ENCODE assay signal across 8 cellular contexts in genomic region chr9:133782157-133783130, GRCh38. TPM values are rescaled to one million over a fixed set of nuclear protein-coding genes. Genes with fewer than 3 reads are reported as not detected.
DNase-seq lines count a peak whose midpoint lies in the region; ATAC-seq, FAIRE-seq and TF ChIP-seq lines count a peak whose summit lies in the region.

No MANE protein-coding gene starts in this region.

- no peaks in the 10 kb centered on the region for H3K4me1 ChIP-seq in parathyroid adenoma

- peak overlapping the region; percentile 85 for H3K27ac Mint-ChIP-seq in type B pancreatic cell

- peaks cover 12% of the 10 kb centered on the region for H3K4me1 Mint-ChIP-seq in type B pancreatic cell (ENCODE audit: unreplicated experiment)

- H3K4me2 ChIP-seq in parathyroid adenoma (ENCODE audit: low read length): no peak overlapping the region

- H3K27me3 ChIP-seq in parathyroid adenoma (ENCODE audit: control insufficient read depth, insufficient read depth, low read length): no peaks in the 10 kb centered on the region

- FAIRE-seq in frontal cortex (lab: Jason Lieb, UNC): no peak

- peaks cover 5% of the 10 kb centered on the region for H3K36me3 Mint-ChIP-seq in type B pancreatic cell

- TF ChIP-seq CTCF in C4-2B (conservative IDR thresholded peaks at IDR 0.05) (peak; percentile 95), HFF-Myc (IDR thresholded peaks at IDR 0.05; ENCODE audit: low read depth, low read length, missing control alignments) (peak; percentile 88), parathyroid adenoma (IDR thresholded peaks at IDR 0.05) (peak; percentile 61), type B pancreatic cell (conservative IDR thresholded peaks at IDR 0.05) (peak; percentile 97)

- H3K4me3 Mint-ChIP-seq in type B pancreatic cell: peak overlapping the region; percentile 28

- no peaks in the 10 kb centered on the region for H3K27me3 Mint-ChIP-seq in type B pancreatic cell

- no peak overlapping the region for H2AFZ ChIP-seq in parathyroid adenoma

- no peaks in the 10 kb centered on the region for H3K79me2 ChIP-seq in parathyroid adenoma

- H3K27ac ChIP-seq in C4-2B (peak overlapping the region; percentile 36), parathyroid adenoma (no peak overlapping the region)

- no peak for ATAC-seq in GM19463 (IDR thresholded peaks at IDR 0.05; ENCODE audit: unreplicated experiment)

- H3K9me3 Mint-ChIP-seq in type B pancreatic cell: no peaks in the 10 kb centered on the region

- no peak overlapping the region for H3K4me3 ChIP-seq in HFF-Myc (replicated peaks; ENCODE audit: low read depth, low read length)
- H3K4me3 ChIP-seq in parathyroid adenoma (ENCODE audit: low read depth, low read length): no peak overlapping the region

- H3K9me3 ChIP-seq in parathyroid adenoma (ENCODE audit: control insufficient read depth, low read length): no peaks in the 10 kb centered on the region

- DNase-seq in HFF-Myc (ENCODE audit: extremely low read depth, low read depth) (peak; percentile 27), RPMI7951 (ENCODE audit: low read depth) (peak; percentile 48), frontal cortex (ENCODE audit: low spot score in 2 of 2) (peak; percentile 79 to 86), type B pancreatic cell (ENCODE audit: extremely low spot score, unreplicated experiment) (no peak)
- DNase-seq in activated effector memory CD4-positive, alpha-beta T cell treated with Interleukin-2 at 50 U/mL for 16 hours: peak; percentile 47

- no peak overlapping the region for H3K9ac ChIP-seq in parathyroid adenoma

- no peaks in the 10 kb centered on the region for H3K36me3 ChIP-seq in parathyroid adenoma (ENCODE audit: control insufficient read depth, insufficient read depth, low read length)

RNA-seq across cellular contexts. Expression of gene SARDH, which starts 44.3 kb away (rescaled TPM):
- 1.8 and 1.9 TPM in 2 replicates for total RNA-seq in RPMI7951 (2014; rRNA removed; shearing (Covaris generic))
- 1.6 TPM for total RNA-seq in frontal cortex
- 0.76 and 6.8 TPM in 2 replicates for total RNA-seq in type B pancreatic cell (ENCODE audit: low replicate concordance)
